ENCODE assay signal across 22 cellular contexts in the genomic region with DNA sequence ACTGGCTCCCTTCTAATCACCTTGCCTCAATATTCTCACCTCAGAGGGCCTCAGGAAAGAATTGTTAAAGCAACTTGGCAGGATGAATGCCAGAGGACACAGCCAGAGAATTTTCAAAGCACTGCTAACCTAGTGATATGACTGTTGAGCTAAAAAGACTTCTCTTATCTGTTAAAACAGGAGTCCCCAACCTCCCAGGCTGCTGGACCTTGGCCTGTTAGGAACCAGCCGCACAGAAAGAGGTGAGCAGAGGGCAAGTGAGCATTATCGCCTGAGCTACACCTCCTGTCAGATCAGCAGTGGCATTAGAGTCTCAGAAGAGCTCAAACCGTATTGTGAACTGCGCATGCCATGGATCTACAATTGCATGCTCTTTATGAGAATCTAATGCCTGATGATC. TPM values are rescaled to one million over a fixed set of nuclear protein-coding genes. Genes with fewer than 3 reads are reported as not detected.
"Had no signal": no experiment of that assay in that cellular context is flagged by ENCODE, and none has a peak within 500 bp of the region (broad histone marks: within the 10 kb centered on the region; RNA-seq: fewer than 3 reads in every experiment).

No MANE protein-coding gene starts in this region.

- ATAC-seq: esophagus mucosa; left lung; pancreas; sciatic nerve; stimulated activated memory B cell treated with anti-CD40 and anti-IgM and Interleukin-4, amounts not matched to agents 10 μg/mL and 1 μg/mL and 100 μg/mL, for 72 hours had no signal

- FAIRE-seq: frontal cortex, pancreas had no signal

- DNase-seq: effector CD4-positive, alpha-beta T cell; islet precursor cell; left lung; mesenchymal stem cell; midbrain; naive B cell; occipital lobe; pancreas; spleen; stimulated activated CD4-positive, alpha-beta T cell treated with anti-CD3 and anti-CD28 coated beads, Interleukin-15, amount 100 ng/mL, for 24 hours; stimulated activated CD4-positive, alpha-beta T cell treated with anti-CD3 and anti-CD28 coated beads, Interleukin-1b, Interleukin-23, amount 100 ng/mL, for 48 hours; stimulated activated CD4-positive, alpha-beta T cell treated with anti-CD3 and anti-CD28 coated beads, Interleukin-4, amount 100 ng/mL, for 24 hours; tibial artery; upper lobe of left lung; uterus had no signal

- H3K9me3 ChIP-seq: left lung, pancreas, spleen, tibial artery, upper lobe of left lung, uterus had no signal

- H3K4me3 ChIP-seq: coronary artery, left lung, lung, pancreas, spleen, tibial artery, upper lobe of left lung, uterus had no signal

- H3K27me3 ChIP-seq: left lung, spleen, tibial artery, upper lobe of left lung, uterus had no signal

- H3K4me1 ChIP-seq: left lung, pancreas, spleen, uterus had no signal

- H3K36me3 ChIP-seq: left lung, pancreas, spleen, tibial artery, upper lobe of left lung, uterus had no signal

- H3K27ac ChIP-seq: coronary artery, left lung, pancreas, spleen, tibial artery, upper lobe of left lung, uterus had no signal

RNA-seq across cellular contexts. Expression of gene KCNE5, which starts 1.7 kb away (rescaled TPM):
- total RNA-seq: esophagus mucosa, glomerular endothelial cell, sciatic nerve had no signal
- polyA plus RNA-seq: pancreas had no signal
